In genomic region chr11:74033046-74033445, GRCh38 we compare ENCODE assay signal across 17 cellular contexts. TPM values are rescaled to one million over a fixed set of nuclear protein-coding genes. Genes with fewer than 3 reads are reported as not detected.
DNase-seq lines count a peak whose midpoint lies in the region; ATAC-seq and TF ChIP-seq lines count a peak whose summit lies in the region.
"Had no signal": no experiment of that assay in that cellular context is flagged by ENCODE, and none has a peak within 500 bp of the region (broad histone marks: within the 10 kb centered on the region; RNA-seq: fewer than 3 reads in every experiment).

No MANE protein-coding gene starts in this region.

- BruUV-seq in OCI-LY7 (replicated peaks; lab: Mats Ljungman, UMichigan) = no TSS peak

- H3K9me3 ChIP-seq in CD8-positive, alpha-beta T cell (ENCODE audit: low read length) = no peaks in the 10 kb centered on the region
- H3K9me3 ChIP-seq in OCI-LY7 (ENCODE audit: low read length) = no peaks in the 10 kb centered on the region

- H3K4me3 Mint-ChIP-seq in CD8-positive, alpha-beta T cell = no peak overlapping the region
- no peak overlapping the region for H3K4me3 Mint-ChIP-seq in immature natural killer cell
- H3K4me3 Mint-ChIP-seq: GM23338, HFFc6 had no signal

- H3K9me3 Mint-ChIP-seq in CD8-positive, alpha-beta T cell = no peaks in the 10 kb centered on the region
- no peaks in the 10 kb centered on the region for H3K9me3 Mint-ChIP-seq in immature natural killer cell
- H3K9me3 Mint-ChIP-seq: GM23338, HFFc6 had no signal

- peak; percentile 95 for ATAC-seq in CD8-positive, alpha-beta T cell
- ATAC-seq: GM23338, PC-3 had no signal

- CTCF ChIA-PET in CD8-positive, alpha-beta T cell (lab: Charles Lee) = interaction anchor here (0.7 to 3.8 kb wide), 18 partner anchors 12 to 114 kb away, joined by 3 to 47 read pairs (median 4); no protein-coding TSS in a partner anchor
- CTCF ChIA-PET in OCI-LY7 (lab: Charles Lee; ENCODE audit: unreplicated experiment) = interaction anchor here (0.6 kb wide), 1 partner anchor 11 kb away, joined by 3 read pairs; no protein-coding TSS in a partner anchor

- intact Hi-C loops in CD8-positive, alpha-beta T cell (cut with DNase I, micrococcal nuclease) = loop anchor here (1.0 to 5.0 kb wide), 4 partner anchors 28 to 69 kb away; partner anchors contain the start of gene UCP2 (in 1 of the 2)
- intact Hi-C loops in OCI-LY7 (cut with micrococcal nuclease; ENCODE audit: unreplicated experiment) = loop anchor here (5.0 kb wide), 1 partner anchor 71 kb away; no protein-coding TSS in a partner anchor

- H2AFZ ChIP-seq in OCI-LY7 (ENCODE audit: low read length) = no peak overlapping the region
- H2AFZ ChIP-seq: GM23338 had no signal

- POLR2A ChIA-PET in CD8-positive, alpha-beta T cell (lab: Charles Lee) = interaction anchor here (1.3 to 3.2 kb wide), 5 partner anchors 52 to 64 kb away, joined by 4 to 12 read pairs (median 10); no protein-coding TSS in a partner anchor
- POLR2A ChIA-PET in OCI-LY7 (lab: Charles Lee) = interaction anchor here (1.1 kb wide), 1 partner anchor 21 kb away, joined by 3 read pairs; no protein-coding TSS in a partner anchor

- H3K27me3 ChIP-seq in CD8-positive, alpha-beta T cell (ENCODE audit: insufficient read depth, low read length) = no peaks in the 10 kb centered on the region

- no peaks in the 10 kb centered on the region for H4K20me1 ChIP-seq in OCI-LY7 (ENCODE audit: insufficient read depth, low read length)

- H3K36me3 Mint-ChIP-seq in CD8-positive, alpha-beta T cell = peaks cover 81% of the 10 kb centered on the region
- H3K36me3 Mint-ChIP-seq in immature natural killer cell = peaks cover 10 to 40% (median 22%) of the 10 kb centered on the region in 3 donors

- H3K4me3 ChIP-seq in CD8-positive, alpha-beta T cell (ENCODE audit: low read depth, low read length) = no peak overlapping the region
- no peak overlapping the region for H3K4me3 ChIP-seq in OCI-LY7 (ENCODE audit: low read depth, low read length, poor library complexity, severe bottlenecking)
- H3K4me3 ChIP-seq: GM23338, SK-N-MC had no signal

- H3K27ac ChIP-seq in CD8-positive, alpha-beta T cell (ENCODE audit: low read depth, low read length) = no peak overlapping the region
- H3K27ac ChIP-seq in OCI-LY7 (ENCODE audit: low read depth, low read length, poor library complexity, severe bottlenecking) = no peak overlapping the region
- H3K27ac ChIP-seq: SK-N-MC had no signal

- peak overlapping the region; percentile 46 for H3K27ac Mint-ChIP-seq in CD8-positive, alpha-beta T cell
- H3K27ac Mint-ChIP-seq in immature natural killer cell = peak overlapping the region in 4 of 6 donors; percentile 5 to 33 (median 16)
- H3K27ac Mint-ChIP-seq: GM23338, HFFc6 had no signal

- H3K4me1 Mint-ChIP-seq in CD8-positive, alpha-beta T cell (ENCODE audit: low read depth) = peaks cover 23% of the 10 kb centered on the region
- H3K4me1 Mint-ChIP-seq in immature natural killer cell = peaks cover 32 to 34% of the 10 kb centered on the region in 2 donors
- H3K4me1 Mint-ChIP-seq: GM23338 had no signal

- H3K27me3 Mint-ChIP-seq in CD8-positive, alpha-beta T cell (ENCODE audit: low read depth) = no peaks in the 10 kb centered on the region
- peaks cover 0 to 3% (median 0%) of the 10 kb centered on the region in 3 donors for H3K27me3 Mint-ChIP-seq in immature natural killer cell (ENCODE audit: low read depth in 3 of 3)

- H3K4me2 ChIP-seq in OCI-LY7 (ENCODE audit: low read length) = no peak overlapping the region
- H3K4me2 ChIP-seq: GM23338 had no signal

- H3K79me2 ChIP-seq in OCI-LY7 (ENCODE audit: insufficient read depth, low read depth, low read length) = no peaks in the 10 kb centered on the region

- peak; percentile 46 for TF ChIP-seq CTCF in CD8-positive, alpha-beta T cell (IDR thresholded peaks at IDR 0.05)
- TF ChIP-seq CTCF in OCI-LY7 (conservative IDR thresholded peaks at IDR 0.05; ENCODE audit: low read length) = 0 out of 2 replicates have a peak, but pooled peaks have one; percentile 22

- H3K9me2 ChIP-seq in OCI-LY7 (ENCODE audit: insufficient read depth, low read length) = no peaks in the 10 kb centered on the region

- H3K4me1 ChIP-seq in CD8-positive, alpha-beta T cell (ENCODE audit: insufficient read depth, low read length) = peaks cover 7% of the 10 kb centered on the region
- H3K4me1 ChIP-seq in OCI-LY7 (ENCODE audit: insufficient read depth, low read length, poor library complexity, severe bottlenecking) = no peaks in the 10 kb centered on the region

- peaks cover 6% of the 10 kb centered on the region for H3K36me3 ChIP-seq in CD8-positive, alpha-beta T cell (ENCODE audit: insufficient read depth, low read length)
- peaks cover 45% of the 10 kb centered on the region for H3K36me3 ChIP-seq in OCI-LY7 (ENCODE audit: insufficient read depth, low read length)

- DNase-seq in activated gamma-delta T cell treated with Interleukin-2 at 50 U/mL for 16 hours (peak; percentile 22), activated gamma-delta T cell (lab: John Stamatoyannopoulos, UW) (no peak), OCI-LY7 (ENCODE audit: low spot score) (peak; percentile 31), immature natural killer cell (no peak), NOMO-1 treated with DMSO at 0.1 percent for 48 hours (lab: John Stamatoyannopoulos, UW; ENCODE audit: unreplicated experiment) (no peak), GM03348 (ENCODE audit: low spot score) (no peak), HUDEP-2 (lab: John Stamatoyannopoulos, UW; ENCODE audit: unreplicated experiment in 76 of 76) (no peak)
- DNase-seq in CD8-positive, alpha-beta T cell = peak in 2 of 7 experiments; percentile 39 to 49
- DNase-seq: AML-193, DMS 273 treated with DMSO at 0.1 percent for 48 hours, HFFc6, NCI-H345, NCI-H526 treated with DMSO at 0.1 percent for 48 hours, PC-3 had no signal

RNA-seq across cellular contexts. Expression of gene UCP3, which starts 24.2 kb away (rescaled TPM):
- 1 to 10 TPM; 1.7 to 2.2 TPM for total RNA-seq in CD8-positive, alpha-beta T cell
- total RNA-seq in OCI-LY7 (2014; rRNA removed; shearing (Covaris generic)) = 1.5 and 3.2 TPM in 2 replicates
- total RNA-seq in OCI-LY7 (2022) = 1.8 and 2.4 TPM in 2 replicates
- 1 to 10 TPM in 1 of 3 donors, under 1 TPM in 2; 0.41 to 1.3 (median 0.52) TPM for polyA plus RNA-seq in immature natural killer cell

RNA-seq across cellular contexts. Expression of gene UCP2, which starts 50.4 kb away (rescaled TPM):
- 100 to 1,000 TPM; 151 to 156 TPM for total RNA-seq in CD8-positive, alpha-beta T cell
- 82.7 and 145 TPM in 2 replicates for total RNA-seq in OCI-LY7 (2014; rRNA removed; shearing (Covaris generic))
- 358 and 389 TPM in 2 replicates for total RNA-seq in OCI-LY7 (2022)
- polyA plus RNA-seq in immature natural killer cell = 1,000 to 10,000 TPM; 1,092 to 2,060 (median 1,799) TPM
- total RNA-seq: HT1080 had no signal

Comparison
In these comparisons a context has a peak if more than half of its experiments do, and no peak if none do; other contexts are left out.
1. DNase-seq: peak in activated gamma-delta T cell treated with Interleukin-2 at 50 U/mL for 16 hours (single experiment) and OCI-LY7 (single experiment); none in activated gamma-delta T cell (single experiment), immature natural killer cell (0 of 3), NOMO-1 treated with DMSO at 0.1 percent for 48 hours (single experiment), GM03348 (single experiment) and HUDEP-2 (0 of 76).